Comparison of ENCODE assay signal across 23 cellular contexts in genomic region chr5:146306838-146307237, GRCh38. TPM values are rescaled to one million over a fixed set of nuclear protein-coding genes. Genes with fewer than 3 reads are reported as not detected.
A peak's percentile ranks its signal among the peaks of the same experiment; 100 is the strongest.
DNase-seq lines count a peak whose midpoint lies in the region; ATAC-seq and TF ChIP-seq lines count a peak whose summit lies in the region.
"Had no signal": no experiment of that assay in that cellular context is flagged by ENCODE, and none has a peak within 500 bp of the region (broad histone marks: within the 10 kb centered on the region; RNA-seq: fewer than 3 reads in every experiment).

No MANE protein-coding gene starts in this region.

- H3K9me2 ChIP-seq in MM.1S (replicated peaks; ENCODE audit: insufficient read depth, low read length): no peaks in the 10 kb centered on the region
- H3K9me2 ChIP-seq: SK-N-SH had no signal

- WGBS in heart right ventricle, 2 donors: 7 to 11% methylated on average over 1 of the region's 1 CpG

- no peak overlapping the region for H3K9ac ChIP-seq in MM.1S (ENCODE audit: low read length)
- H3K9ac ChIP-seq: BLaER1, SK-N-SH had no signal

- H3F3A ChIP-seq in MM.1S (ENCODE audit: insufficient read depth, low read length): no peaks in the 10 kb centered on the region

- H3K9me3 ChIP-seq in right atrium auricular region (no peaks in the 10 kb centered on the region), heart right ventricle (no peaks in the 10 kb centered on the region), MM.1S (replicated peaks; ENCODE audit: insufficient read depth, low read length) (no peaks in the 10 kb centered on the region)
- H3K9me3 ChIP-seq: BLaER1, Peyer's patch, SK-N-SH had no signal

- H3K79me2 ChIP-seq in MM.1S (ENCODE audit: low read length): no peaks in the 10 kb centered on the region

- no peaks in the 10 kb centered on the region for H4K20me1 ChIP-seq in MM.1S (ENCODE audit: insufficient read depth, low read length)
- H4K20me1 ChIP-seq: BLaER1 had no signal

- no peak overlapping the region for H3K4me2 ChIP-seq in MM.1S (ENCODE audit: low read depth, low read length)
- H3K4me2 ChIP-seq: BLaER1, GM23338, SK-N-SH had no signal

- peak overlapping the region in 1 of 2 donors; percentile 31 for H3K27ac ChIP-seq in right atrium auricular region
- peak overlapping the region in 5 of 10 donors; percentile 18 to 62 (median 39) for H3K27ac ChIP-seq in heart right ventricle
- H3K27ac ChIP-seq in MM.1S (ENCODE audit: low read length): no peak overlapping the region
- H3K27ac ChIP-seq: BLaER1, Peyer's patch had no signal

- H3K27me3 ChIP-seq in right atrium auricular region (no peaks in the 10 kb centered on the region), heart right ventricle (no peaks in the 10 kb centered on the region), MM.1S (replicated peaks; ENCODE audit: insufficient read depth, low read length) (no peaks in the 10 kb centered on the region)
- H3K27me3 ChIP-seq: BLaER1, Peyer's patch had no signal

- H2AFZ ChIP-seq in MM.1S (ENCODE audit: low read length): no peak overlapping the region
- H2AFZ ChIP-seq: GM23338 had no signal

- TF ChIP-seq CTCF in right atrium auricular region (IDR thresholded peaks at IDR 0.05): no peak
- no peak for TF ChIP-seq CTCF in heart right ventricle (IDR thresholded peaks at IDR 0.05)
- TF ChIP-seq CTCF in MM.1S (IDR thresholded peaks at IDR 0.05; ENCODE audit: low read length): no peak

- no peak overlapping the region for H3K4me3 ChIP-seq in right atrium auricular region
- H3K4me3 ChIP-seq in heart right ventricle: no peak overlapping the region
- H3K4me3 ChIP-seq in MM.1S (ENCODE audit: low read length): no peak overlapping the region
- H3K4me3 ChIP-seq: BLaER1, GM23338, K562, Peyer's patch had no signal

- ATAC-seq in Right ventricle myocardium superior (ENCODE audit: poor library complexity) (peak; percentile 91), heart right ventricle (peak; percentile 20 to 97 (median 86)), HG02981 (IDR thresholded peaks at IDR 0.05; ENCODE audit: unreplicated experiment) (no peak)
- ATAC-seq: GM23338, K562 had no signal

- intact Hi-C loops in Right ventricle myocardium superior (cut with DNase I): no loop called here
- intact Hi-C loops in heart right ventricle (cut with DNase I): no loop called here

- DNase-seq in Right ventricle myocardium superior (no peak), right atrium auricular region (ENCODE audit: low spot score) (no peak), heart right ventricle (peak in 1 of 2 donors; percentile 12), left kidney (ENCODE audit: low read depth, low spot score) (peak; percentile 10), MM.1S (no peak), T-helper 1 cell (no peak)
- DNase-seq: CD4-positive, CD25-positive, alpha-beta regulatory T cell; H9; Kasumi-1; MV-4-11; NCI-H1105; NCI-H1436 treated with DMSO at 0.1 percent for 48 hours; NCI-H187 treated with DMSO at 0.1 percent for 48 hours; NCI-H2227 treated with DMSO at 0.1 percent for 48 hours; NCI-H526 treated with DMSO at 0.1 percent for 48 hours; Peyer's patch; SK-N-SH had no signal

- no peaks in the 10 kb centered on the region for H3K36me3 ChIP-seq in right atrium auricular region
- H3K36me3 ChIP-seq in heart right ventricle: no peaks in the 10 kb centered on the region
- no peaks in the 10 kb centered on the region for H3K36me3 ChIP-seq in MM.1S (replicated peaks; ENCODE audit: insufficient read depth, low read length)
- H3K36me3 ChIP-seq: BLaER1, Peyer's patch had no signal

- H3K4me1 ChIP-seq in right atrium auricular region (no peaks in the 10 kb centered on the region), heart right ventricle (peaks cover 0 to 19% (median 8%) of the 10 kb centered on the region in 9 donors), MM.1S (ENCODE audit: low read length) (no peaks in the 10 kb centered on the region)
- H3K4me1 ChIP-seq: Peyer's patch had no signal

RNA-seq across cellular contexts. Expression of gene POU4F3, which starts 31.8 kb away (rescaled TPM):
- not detected for total RNA-seq in Right ventricle myocardium superior
- total RNA-seq in right atrium auricular region: not detected
- total RNA-seq in heart right ventricle: under 1 TPM in 1 of 10 donors, not detected in 9; 0.12 TPM
- under 1 TPM in 1 of 2 donors, not detected in 1; 0.06 TPM for polyA plus RNA-seq in heart right ventricle
- total RNA-seq: H9, NCI-H460, OCI-LY7, Peyer's patch had no signal
- polyA plus RNA-seq: CD4-positive, CD25-positive, alpha-beta regulatory T cell; GM23338 had no signal
